In genomic region chr17:78971764-78972506, GRCh38 we compare ENCODE assay signal across 10 cellular contexts. TPM values are rescaled to one million over a fixed set of nuclear protein-coding genes. Genes with fewer than 3 reads are reported as not detected.
DNase-seq lines count a peak whose midpoint lies in the region; ATAC-seq and TF ChIP-seq lines count a peak whose summit lies in the region.
"Had no signal": no experiment of that assay in that cellular context is flagged by ENCODE, and none has a peak within 500 bp of the region (broad histone marks: within the 10 kb centered on the region; RNA-seq: fewer than 3 reads in every experiment).

No MANE protein-coding gene starts in this region.

- H3K9me2 ChIP-seq in MM.1S (replicated peaks; ENCODE audit: insufficient read depth, low read length): no peaks in the 10 kb centered on the region

- peaks cover 10% of the 10 kb centered on the region for H3K4me1 ChIP-seq in MM.1S (ENCODE audit: low read length)
- peaks cover 20% of the 10 kb centered on the region for H3K4me1 ChIP-seq in prostate gland (replicated peaks)

- H3K27ac ChIP-seq in C4-2B: peak overlapping the region; percentile 12; the same call in 1 of the 2 replicates
- H3K27ac ChIP-seq in MM.1S (ENCODE audit: low read length): no peak overlapping the region
- peak overlapping the region in 49 of 59 donors; percentile 15 to 90 (median 67) for H3K27ac ChIP-seq in dorsolateral prefrontal cortex
- H3K27ac ChIP-seq in prostate gland: peak overlapping the region; percentile 24 to 55
- H3K27ac ChIP-seq: brain microvascular endothelial cell, neutrophil had no signal

- ATAC-seq in GM19397 (IDR thresholded peaks at IDR 0.05; ENCODE audit: unreplicated experiment): no peak

- H3K9ac ChIP-seq in MM.1S (ENCODE audit: low read length): no peak overlapping the region

- H3K79me2 ChIP-seq in MM.1S (ENCODE audit: low read length): no peaks in the 10 kb centered on the region

- H3K4me3 ChIP-seq in MM.1S (ENCODE audit: low read length): no peak overlapping the region
- H3K4me3 ChIP-seq in dorsolateral prefrontal cortex: peak overlapping the region in 7 of 59 donors; percentile 9 to 35 (median 21)
- no peak overlapping the region for H3K4me3 ChIP-seq in prostate gland

- 73% methylated on average over 17 of the region's 22 CpGs for WGBS in prostate gland

- TF ChIP-seq POLR2A in prostate gland (IDR thresholded peaks at IDR 0.05): no peak

- in situ Hi-C loops in G401 (cut with HindIII; ENCODE audit: low sequenced_read_pairs): no loop called here

- H4K20me1 ChIP-seq in MM.1S (ENCODE audit: insufficient read depth, low read length): no peaks in the 10 kb centered on the region

- no peaks in the 10 kb centered on the region for H3F3A ChIP-seq in MM.1S (ENCODE audit: insufficient read depth, low read length)

- no peaks in the 10 kb centered on the region for H3K9me3 ChIP-seq in MM.1S (replicated peaks; ENCODE audit: insufficient read depth, low read length)
- H3K9me3 ChIP-seq in prostate gland: no peaks in the 10 kb centered on the region
- H3K9me3 ChIP-seq: neutrophil had no signal

- H3K27me3 ChIP-seq in MM.1S (replicated peaks; ENCODE audit: insufficient read depth, low read length) (no peaks in the 10 kb centered on the region), dorsolateral prefrontal cortex (no peaks in the 10 kb centered on the region), prostate gland (replicated peaks; ENCODE audit: insufficient read depth) (no peaks in the 10 kb centered on the region)
- H3K27me3 ChIP-seq: brain microvascular endothelial cell, neutrophil had no signal

- H3K36me3 ChIP-seq in MM.1S (replicated peaks; ENCODE audit: insufficient read depth, low read length) (no peaks in the 10 kb centered on the region), prostate gland (no peaks in the 10 kb centered on the region)
- H3K36me3 ChIP-seq: neutrophil had no signal

- H3K4me2 ChIP-seq in MM.1S (ENCODE audit: low read depth, low read length): peak overlapping the region; percentile 58

- peak overlapping the region; percentile 90 for H2AFZ ChIP-seq in MM.1S (ENCODE audit: low read length)

- TF ChIP-seq CTCF in C4-2B (conservative IDR thresholded peaks at IDR 0.05): no peak
- TF ChIP-seq CTCF in MM.1S (IDR thresholded peaks at IDR 0.05; ENCODE audit: low read length): no peak
- no peak for TF ChIP-seq CTCF in dorsolateral prefrontal cortex (IDR thresholded peaks at IDR 0.05 in 54 of 56, conservative IDR thresholded peaks at IDR 0.05 in 2 of 56; ENCODE audit: low read depth in 1 of 56, partially characterized antibody in 56 of 56)
- TF ChIP-seq CTCF in prostate gland (IDR thresholded peaks at IDR 0.05): no peak

- no peak for DNase-seq in MM.1S
- DNase-seq in dorsolateral prefrontal cortex: no peak
- no peak for DNase-seq in prostate gland (ENCODE audit: low spot score)
- no peak for DNase-seq in G401 (ENCODE audit: low spot score)
- DNase-seq in activated CD4-positive, CD25-positive, alpha-beta regulatory T cell (lab: John Stamatoyannopoulos, UW): no peak
- DNase-seq in NCI-H2171 (lab: John Stamatoyannopoulos, UW): no peak

- intact Hi-C loops in dorsolateral prefrontal cortex (cut with DNase I) (loop anchor here (2.0 to 5.0 kb wide), 4 partner anchors 50 to 105 kb away; no protein-coding TSS in a partner anchor), prostate gland (cut with DNase I) (loop anchor here (5.0 kb wide), 1 partner anchor 40 kb away; no protein-coding TSS in a partner anchor)

RNA-seq across cellular contexts. Expression of gene LGALS3BP, which starts 7.8 kb away (rescaled TPM):
- total RNA-seq in dorsolateral prefrontal cortex (100 to 1,000 TPM in 25 of 120 experiments, 10 to 100 TPM in 95; 31.2 to 256 (median 75.8) TPM), prostate gland (100 to 1,000 TPM; 570 to 890 TPM)
- 24.1 and 44.7 TPM in 2 replicates for total RNA-seq in G401 (2014; rRNA removed; shearing (Covaris generic))

RNA-seq across cellular contexts. Expression of gene CANT1, which starts 37.6 kb away (rescaled TPM):
- 10 to 100 TPM; 20.0 to 55.3 (median 29.7) TPM for total RNA-seq in dorsolateral prefrontal cortex
- 100 to 1,000 TPM in 1 of 2 donors, 10 to 100 TPM in 1; 89.7 to 201 TPM for total RNA-seq in prostate gland
- 66.1 and 80.1 TPM in 2 replicates for total RNA-seq in G401 (2014; rRNA removed; shearing (Covaris generic))

RNA-seq across cellular contexts. Expression of gene TIMP2, which starts 46.7 kb away (rescaled TPM):
- total RNA-seq in dorsolateral prefrontal cortex (100 to 1,000 TPM in 119 of 120 experiments, 10 to 100 TPM in 1; 97.8 to 275 (median 166) TPM), prostate gland (100 to 1,000 TPM in 1 of 2 donors, 10 to 100 TPM in 1; 54.5 to 500 TPM)
- 32.4 and 37.5 TPM in 2 replicates for total RNA-seq in G401 (2014; rRNA removed; shearing (Covaris generic))

RNA-seq across cellular contexts. Expression of gene C1QTNF1, which starts 52.0 kb away (rescaled TPM):
- total RNA-seq in dorsolateral prefrontal cortex (10 to 100 TPM in 66 of 120 experiments, 1 to 10 TPM in 54; 3.2 to 50.9 (median 10.8) TPM), prostate gland (10 to 100 TPM; 16.3 to 57.9 TPM)
- not detected in 2 replicates for total RNA-seq in G401 (2014; rRNA removed; shearing (Covaris generic))
